In the genomic region with DNA sequence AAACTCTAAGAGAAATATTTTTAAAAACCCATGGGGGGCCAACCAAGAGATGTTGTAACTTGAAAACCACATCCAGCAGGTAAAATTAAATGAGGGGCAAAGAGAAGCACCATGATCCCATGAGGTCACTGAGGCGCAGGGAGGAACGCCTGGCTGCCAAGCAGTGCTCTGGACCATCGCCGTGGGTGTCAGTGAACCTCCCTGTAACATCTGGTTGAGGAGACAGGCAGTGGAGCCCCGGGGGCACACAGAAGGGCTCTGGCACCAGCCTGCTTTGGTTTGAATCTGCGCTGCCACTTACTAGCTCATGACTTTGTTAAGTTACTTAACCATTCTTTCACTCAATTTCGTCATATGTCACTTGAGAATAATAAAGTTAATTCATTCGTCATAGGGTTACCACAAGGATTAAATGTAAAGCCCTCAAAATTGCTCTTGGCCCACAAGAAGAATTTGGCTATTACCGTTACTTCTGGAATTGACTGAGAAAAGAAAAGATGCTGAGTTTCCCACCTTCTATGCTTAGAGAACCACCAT, we compare ENCODE assay signal across 2 cellular contexts.
A peak's percentile ranks its signal among the peaks of the same experiment; 100 is the strongest.
TF ChIP-seq lines count a peak whose summit lies in the region.

No MANE protein-coding gene starts in this region.

TF ChIP-seq in IMR-90, 13 proteins besides CTCF, POLR2A, EP300 and RAD21:
- TF ChIP-seq RFX5 (IDR thresholded peaks at IDR 0.05; ENCODE audit: low read depth, low read length), result no peak
- TF ChIP-seq FOS (IDR thresholded peaks at IDR 0.05; ENCODE audit: low read depth, low read length), result no peak
- TF ChIP-seq SMC3 (IDR thresholded peaks at IDR 0.05; ENCODE audit: low read depth, low read length), result no peak
- TF ChIP-seq, protein P1, sequence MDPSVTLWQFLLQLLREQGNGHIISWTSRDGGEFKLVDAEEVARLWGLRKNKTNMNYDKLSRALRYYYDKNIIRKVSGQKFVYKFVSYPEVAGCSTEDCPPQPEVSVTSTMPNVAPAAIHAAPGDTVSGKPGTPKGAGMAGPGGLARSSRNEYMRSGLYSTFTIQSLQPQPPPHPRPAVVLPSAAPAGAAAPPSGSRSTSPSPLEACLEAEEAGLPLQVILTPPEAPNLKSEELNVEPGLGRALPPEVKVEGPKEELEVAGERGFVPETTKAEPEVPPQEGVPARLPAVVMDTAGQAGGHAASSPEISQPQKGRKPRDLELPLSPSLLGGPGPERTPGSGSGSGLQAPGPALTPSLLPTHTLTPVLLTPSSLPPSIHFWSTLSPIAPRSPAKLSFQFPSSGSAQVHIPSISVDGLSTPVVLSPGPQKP (IDR thresholded peaks at IDR 0.05; ENCODE audit: borderline replicate concordance, low read depth, low read length), result no peak
- TF ChIP-seq RCOR1 (IDR thresholded peaks at IDR 0.05; ENCODE audit: insufficient replicate concordance, low read length), result no peak
- TF ChIP-seq CHD1 (IDR thresholded peaks at IDR 0.05; ENCODE audit: low read depth, low read length), result no peak
- TF ChIP-seq BHLHE40 (IDR thresholded peaks at IDR 0.05; ENCODE audit: low read depth, low read length), result no peak
- no peak for TF ChIP-seq NFE2L2 (IDR thresholded peaks at IDR 0.05; ENCODE audit: low read depth, low read length)
- TF ChIP-seq MAZ (IDR thresholded peaks at IDR 0.05; ENCODE audit: borderline replicate concordance, low read depth, low read length), result no peak
- TF ChIP-seq, protein P2, sequence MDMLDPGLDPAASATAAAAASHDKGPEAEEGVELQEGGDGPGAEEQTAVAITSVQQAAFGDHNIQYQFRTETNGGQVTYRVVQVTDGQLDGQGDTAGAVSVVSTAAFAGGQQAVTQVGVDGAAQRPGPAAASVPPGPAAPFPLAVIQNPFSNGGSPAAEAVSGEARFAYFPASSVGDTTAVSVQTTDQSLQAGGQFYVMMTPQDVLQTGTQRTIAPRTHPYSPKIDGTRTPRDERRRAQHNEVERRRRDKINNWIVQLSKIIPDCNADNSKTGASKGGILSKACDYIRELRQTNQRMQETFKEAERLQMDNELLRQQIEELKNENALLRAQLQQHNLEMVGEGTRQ (IDR thresholded peaks at IDR 0.05; ENCODE audit: low read depth, low read length), result no peak
- TF ChIP-seq CEBPB (IDR thresholded peaks at IDR 0.05; ENCODE audit: low read depth, low read length), result no peak
- TF ChIP-seq MAFK (IDR thresholded peaks at IDR 0.05; ENCODE audit: low read depth, low read length), result no peak
- TF ChIP-seq MXI1 (IDR thresholded peaks at IDR 0.05; ENCODE audit: borderline replicate concordance, low read depth, low read length), result no peak

TF ChIP-seq in K562, 482 proteins besides CTCF, POLR2A, EP300 and RAD21:
- TF ChIP-seq TRIM24 (IDR thresholded peaks at IDR 0.05), result peak in 1 of 2 experiments; percentile 19; a peak in 1 of 4 replicates
- TF ChIP-seq, protein P3, sequence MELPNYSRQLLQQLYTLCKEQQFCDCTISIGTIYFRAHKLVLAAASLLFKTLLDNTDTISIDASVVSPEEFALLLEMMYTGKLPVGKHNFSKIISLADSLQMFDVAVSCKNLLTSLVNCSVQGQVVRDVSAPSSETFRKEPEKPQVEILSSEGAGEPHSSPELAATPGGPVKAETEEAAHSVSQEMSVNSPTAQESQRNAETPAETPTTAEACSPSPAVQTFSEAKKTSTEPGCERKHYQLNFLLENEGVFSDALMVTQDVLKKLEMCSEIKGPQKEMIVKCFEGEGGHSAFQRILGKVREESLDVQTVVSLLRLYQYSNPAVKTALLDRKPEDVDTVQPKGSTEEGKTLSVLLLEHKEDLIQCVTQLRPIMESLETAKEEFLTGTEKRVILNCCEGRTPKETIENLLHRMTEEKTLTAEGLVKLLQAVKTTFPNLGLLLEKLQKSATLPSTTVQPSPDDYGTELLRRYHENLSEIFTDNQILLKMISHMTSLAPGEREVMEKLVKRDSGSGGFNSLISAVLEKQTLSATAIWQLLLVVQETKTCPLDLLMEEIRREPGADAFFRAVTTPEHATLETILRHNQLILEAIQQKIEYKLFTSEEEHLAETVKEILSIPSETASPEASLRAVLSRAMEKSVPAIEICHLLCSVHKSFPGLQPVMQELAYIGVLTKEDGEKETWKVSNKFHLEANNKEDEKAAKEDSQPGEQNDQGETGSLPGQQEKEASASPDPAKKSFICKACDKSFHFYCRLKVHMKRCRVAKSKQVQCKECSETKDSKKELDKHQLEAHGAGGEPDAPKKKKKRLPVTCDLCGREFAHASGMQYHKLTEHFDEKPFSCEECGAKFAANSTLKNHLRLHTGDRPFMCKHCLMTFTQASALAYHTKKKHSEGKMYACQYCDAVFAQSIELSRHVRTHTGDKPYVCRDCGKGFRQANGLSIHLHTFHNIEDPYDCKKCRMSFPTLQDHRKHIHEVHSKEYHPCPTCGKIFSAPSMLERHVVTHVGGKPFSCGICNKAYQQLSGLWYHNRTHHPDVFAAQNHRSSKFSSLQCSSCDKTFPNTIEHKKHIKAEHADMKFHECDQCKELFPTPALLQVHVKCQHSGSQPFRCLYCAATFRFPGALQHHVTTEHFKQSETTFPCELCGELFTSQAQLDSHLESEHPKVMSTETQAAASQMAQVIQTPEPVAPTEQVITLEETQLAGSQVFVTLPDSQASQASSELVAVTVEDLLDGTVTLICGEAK (IDR thresholded peaks at IDR 0.05), result 0 out of 2 replicates have a peak, but pooled peaks have one; percentile 32
- TF ChIP-seq, protein P3 (CRISPR knock-in tag; IDR thresholded peaks at IDR 0.05), result no peak
- no peak for TF ChIP-seq RFX1 (IDR thresholded peaks at IDR 0.05)
- no peak for TF ChIP-seq HDAC8 (tag; IDR thresholded peaks at IDR 0.05)
- TF ChIP-seq NR2C1 (IDR thresholded peaks at IDR 0.05), result no peak
- no peak for TF ChIP-seq NR2C1 (tag; IDR thresholded peaks at IDR 0.05)
- TF ChIP-seq CEBPG (CRISPR knock-in tag; IDR thresholded peaks at IDR 0.05), result no peak
- TF ChIP-seq CEBPG (tag; conservative IDR thresholded peaks at IDR 0.05 in 1 of 2, IDR thresholded peaks at IDR 0.05 in 1 of 2), result 0 out of 4 replicates have a peak, but pooled peaks of 1 of the 2 experiments have one; percentile 35
